21 cellular contexts compared by ENCODE assay signal in genomic region chr3:150077581-150078247, GRCh38.
A peak's percentile ranks its signal among the peaks of the same experiment; 100 is the strongest.
DNase-seq lines count a peak whose midpoint lies in the region; ATAC-seq and TF ChIP-seq lines count a peak whose summit lies in the region.
"Had no signal": no experiment of that assay in that cellular context is flagged by ENCODE, and none has a peak within 500 bp of the region (broad histone marks: within the 10 kb centered on the region; RNA-seq: fewer than 3 reads in every experiment).

No MANE protein-coding gene starts in this region.

- WGBS in hepatocyte (ENCODE audit: low lambda C conversion rate, missing lambda C conversion rate) = 57% methylated on average over 4 of the region's 4 CpGs

- H3K4me2 ChIP-seq in hepatocyte = no peak overlapping the region

- H3K36me3 Mint-ChIP-seq in HFFc6 (ENCODE audit: low read depth) = peaks cover 12% of the 10 kb centered on the region
- H3K36me3 Mint-ChIP-seq in stimulated activated effector memory CD8-positive, alpha-beta T cell treated with anti-CD3 and anti-CD28 coated beads, Interleukin-12 subunit alpha, Interleukin-12 subunit beta, amount 100 ng/mL, for 72 hours = no peaks in the 10 kb centered on the region
- H3K36me3 Mint-ChIP-seq: activated naive CD4-positive, alpha-beta T cell treated with anti-CD3 and anti-CD28 coated beads, Interleukin-2, amount 50 U/mL, for 72 hours; natural killer cell treated with Interleukin-12 subunit alpha and Interleukin-12 subunit beta and Interleukin-15 and Interleukin-18, amount 100 ng/mL, for 72 hours had no signal

- H3K27ac Mint-ChIP-seq in HFFc6 = peak overlapping the region; percentile 98
- H3K27ac Mint-ChIP-seq in stimulated activated effector memory CD8-positive, alpha-beta T cell treated with anti-CD3 and anti-CD28 coated beads, Interleukin-12 subunit alpha, Interleukin-12 subunit beta, amount 100 ng/mL, for 72 hours = no peak overlapping the region
- H3K27ac Mint-ChIP-seq: activated CD4-positive, alpha-beta memory T cell treated with anti-CD3 and anti-CD28 coated beads, Interleukin-2, amount 10 ng/mL, durations not matched to agents 7 days and 5 days; activated naive CD4-positive, alpha-beta T cell treated with anti-CD3 and anti-CD28 coated beads, Interleukin-2, amount 50 U/mL, for 72 hours; H9; natural killer cell treated with Interleukin-12 subunit alpha and Interleukin-12 subunit beta and Interleukin-15 and Interleukin-18, amount 100 ng/mL, for 72 hours; T-helper 1 cell treated with Interleukin-12 subunit alpha and Interleukin-12 subunit beta and Interleukin-4 antibody, amounts not matched to agents 30 μg/mL and 1 μg/mL, for 36 hours had no signal

- H3K9me3 ChIP-seq in hepatocyte (ENCODE audit: low read depth) = no peaks in the 10 kb centered on the region

- peaks cover 76% of the 10 kb centered on the region for H3K4me1 Mint-ChIP-seq in HFFc6 (ENCODE audit: low read depth)
- peaks cover 8% of the 10 kb centered on the region for H3K4me1 Mint-ChIP-seq in stimulated activated effector memory CD8-positive, alpha-beta T cell treated with anti-CD3 and anti-CD28 coated beads, Interleukin-12 subunit alpha, Interleukin-12 subunit beta, amount 100 ng/mL, for 72 hours
- H3K4me1 Mint-ChIP-seq: activated CD4-positive, alpha-beta memory T cell treated with anti-CD3 and anti-CD28 coated beads, Interleukin-2, amount 10 ng/mL, durations not matched to agents 7 days and 5 days had no signal

- H3K9me2 ChIP-seq in hepatocyte (replicated peaks; ENCODE audit: insufficient read depth) = no peaks in the 10 kb centered on the region

- H3K36me3 ChIP-seq in hepatocyte (replicated peaks; ENCODE audit: insufficient read depth, low read depth) = no peaks in the 10 kb centered on the region
- H3K36me3 ChIP-seq: gastrocnemius medialis, WERI-Rb-1 had no signal

- no peaks in the 10 kb centered on the region for H4K20me1 ChIP-seq in hepatocyte (ENCODE audit: insufficient read depth, poor library complexity, severe bottlenecking)

- H3K27me3 ChIP-seq in hepatocyte = no peaks in the 10 kb centered on the region
- H3K27me3 ChIP-seq: gastrocnemius medialis had no signal

- peaks cover 18% of the 10 kb centered on the region for H3K9me3 Mint-ChIP-seq in HFFc6
- no peaks in the 10 kb centered on the region for H3K9me3 Mint-ChIP-seq in stimulated activated effector memory CD8-positive, alpha-beta T cell treated with anti-CD3 and anti-CD28 coated beads, Interleukin-12 subunit alpha, Interleukin-12 subunit beta, amount 100 ng/mL, for 72 hours
- H3K9me3 Mint-ChIP-seq: activated CD4-positive, alpha-beta memory T cell treated with anti-CD3 and anti-CD28 coated beads, Interleukin-2, amount 10 ng/mL, durations not matched to agents 7 days and 5 days; natural killer cell treated with Interleukin-12 subunit alpha and Interleukin-12 subunit beta and Interleukin-15 and Interleukin-18, amount 100 ng/mL, for 72 hours had no signal

- no peaks in the 10 kb centered on the region for H3K79me2 ChIP-seq in hepatocyte

- no peak overlapping the region for H3K4me3 Mint-ChIP-seq in HFFc6
- no peak overlapping the region for H3K4me3 Mint-ChIP-seq in stimulated activated effector memory CD8-positive, alpha-beta T cell treated with anti-CD3 and anti-CD28 coated beads, Interleukin-12 subunit alpha, Interleukin-12 subunit beta, amount 100 ng/mL, for 72 hours
- H3K4me3 Mint-ChIP-seq: activated CD4-positive, alpha-beta memory T cell treated with anti-CD3 and anti-CD28 coated beads, Interleukin-2, amount 10 ng/mL, durations not matched to agents 7 days and 5 days; brain; H9; natural killer cell treated with Interleukin-12 subunit alpha and Interleukin-12 subunit beta and Interleukin-15 and Interleukin-18, amount 100 ng/mL, for 72 hours; T-helper 1 cell treated with Interleukin-12 subunit alpha and Interleukin-12 subunit beta and Interleukin-4 antibody, amounts not matched to agents 30 μg/mL and 1 μg/mL, for 36 hours had no signal

- H2AFZ ChIP-seq in hepatocyte = no peak overlapping the region

- H3K27me3 Mint-ChIP-seq in HFFc6 (ENCODE audit: insufficient read depth) = peaks cover 5% of the 10 kb centered on the region
- H3K27me3 Mint-ChIP-seq: activated CD4-positive, alpha-beta memory T cell treated with anti-CD3 and anti-CD28 coated beads, Interleukin-2, amount 10 ng/mL, durations not matched to agents 7 days and 5 days had no signal

- no peak for TF ChIP-seq CTCF in HFFc6 (IDR thresholded peaks at IDR 0.05)
- no peak for TF ChIP-seq CTCF in hepatocyte (IDR thresholded peaks at IDR 0.05; ENCODE audit: poor library complexity)

- no peak overlapping the region for H3K4me3 ChIP-seq in hepatocyte
- H3K4me3 ChIP-seq: gastrocnemius medialis had no signal

- H3K4me1 ChIP-seq in hepatocyte (ENCODE audit: insufficient read depth) = peaks cover 9% of the 10 kb centered on the region

- H3K27ac ChIP-seq in hepatocyte = peak overlapping the region; percentile 83
- H3K27ac ChIP-seq: WERI-Rb-1 had no signal

- ATAC-seq in SK-N-SH treated with all-trans-retinoic acid at 6 μM for 48 hours = peak; percentile 29
- ATAC-seq in stimulated activated effector memory CD8-positive, alpha-beta T cell treated with anti-CD3 and anti-CD28 coated beads, Interleukin-12 subunit alpha, Interleukin-12 subunit beta, amount 100 ng/mL, for 72 hours = no peak
- ATAC-seq: gastrocnemius medialis had no signal

- peak; percentile 84 for DNase-seq in EL
- no peak for DNase-seq in HFFc6
- no peak for DNase-seq in hepatocyte (ENCODE audit: low spot score)
- DNase-seq in activated CD8-positive, alpha-beta memory T cell treated with anti-CD3 and anti-CD28 coated beads for 24 hours = no peak
- no peak for DNase-seq in stimulated activated effector memory CD8-positive, alpha-beta T cell treated with anti-CD3 and anti-CD28 coated beads, Interleukin-12 subunit alpha, Interleukin-12 subunit beta, amount 100 ng/mL, for 72 hours (ENCODE audit: low spot score in 2 of 2)
- DNase-seq in GDM1 (lab: John Stamatoyannopoulos, UW) = no peak
- DNase-seq in NCI-H82 (lab: John Stamatoyannopoulos, UW) = no peak
- DNase-seq: activated CD4-positive, alpha-beta memory T cell treated with anti-CD3 and anti-CD28 coated beads, Interleukin-2, amount 10 ng/mL, durations not matched to agents 7 days and 5 days; cortex of kidney; gastrocnemius medialis; H9; NCI-H146; NCI-H446; posterior cingulate gyrus; SHP77; WERI-Rb-1 had no signal

TF ChIP-seq in SK-N-SH treated with all-trans-retinoic acid at 6 μM for 48 hours, 23 proteins besides CTCF, POLR2A, EP300 and RAD21:
- TF ChIP-seq ZFP3 (CRISPR knock-in tag; IDR thresholded peaks at IDR 0.05) (0 out of 2 replicates have a peak, but pooled peaks have one; percentile 28), ISL1 (CRISPR knock-in tag; IDR thresholded peaks at IDR 0.05) (peak; percentile 93), SNAI2 (CRISPR knock-in tag; IDR thresholded peaks at IDR 0.05) (no peak), ZNF8 (CRISPR knock-in tag; IDR thresholded peaks at IDR 0.05) (peak; percentile 7; the same call in 1 of the 2 replicates), ZC3H10 (CRISPR knock-in tag; IDR thresholded peaks at IDR 0.05) (no peak), PPARA (CRISPR knock-in tag; IDR thresholded peaks at IDR 0.05; ENCODE audit: borderline replicate concordance) (no peak), PATZ1 (CRISPR knock-in tag; IDR thresholded peaks at IDR 0.05; ENCODE audit: borderline replicate concordance) (peak; percentile 96), ESRRG (CRISPR knock-in tag; IDR thresholded peaks at IDR 0.05) (no peak), CSDC2 (CRISPR knock-in tag; IDR thresholded peaks at IDR 0.05) (no peak)
